ENCODE assay signal across 9 cellular contexts in the genomic region with DNA sequence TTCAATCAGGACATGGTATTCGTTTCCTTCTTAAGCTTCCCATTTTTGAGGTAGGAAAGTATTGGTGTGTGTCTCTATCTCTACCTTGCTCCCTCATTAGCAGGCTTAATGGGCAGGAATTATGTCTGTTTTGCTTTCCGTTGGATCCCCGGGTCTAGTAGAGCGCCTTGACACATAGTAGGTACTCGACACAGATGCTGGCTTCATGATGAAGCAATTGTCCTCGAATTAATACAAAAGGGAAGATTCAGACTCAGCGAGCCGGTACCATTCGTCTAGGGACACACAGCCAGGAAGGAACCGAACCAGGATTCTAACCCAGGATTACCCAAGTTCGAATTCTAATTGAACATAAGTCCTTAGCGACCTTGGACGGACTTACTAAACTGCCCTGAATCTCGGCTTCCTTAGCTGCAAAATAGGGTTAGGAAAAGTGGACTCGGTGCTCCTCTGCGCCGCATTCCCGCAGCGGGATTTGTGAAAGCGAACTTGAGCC. TPM values are rescaled to one million over a fixed set of nuclear protein-coding genes. Genes with fewer than 3 reads are reported as not detected.
A peak's percentile ranks its signal among the peaks of the same experiment; 100 is the strongest.
DNase-seq lines count a peak whose midpoint lies in the region; ATAC-seq, FAIRE-seq and TF ChIP-seq lines count a peak whose summit lies in the region.
"Had no signal": no experiment of that assay in that cellular context is flagged by ENCODE, and none has a peak within 500 bp of the region (broad histone marks: within the 10 kb centered on the region; RNA-seq: fewer than 3 reads in every experiment).

No MANE protein-coding gene starts in this region.

- H3K9me3 Mint-ChIP-seq in activated CD8-positive, alpha-beta memory T cell treated with anti-CD3 and anti-CD28 coated beads, Interleukin-2, amount 10 ng/mL, durations not matched to agents 7 days and 5 days (ENCODE audit: low read depth), result no peaks in the 10 kb centered on the region

- H4K20me1 ChIP-seq in fibroblast of lung (ENCODE audit: control insufficient read depth, extremely low read depth, insufficient read depth, low read length), result no peaks in the 10 kb centered on the region

- H3K9ac ChIP-seq in fibroblast of lung (ENCODE audit: insufficient read depth, low read length), result peak overlapping the region; percentile 90
- H3K9ac ChIP-seq in rectal smooth muscle tissue (ENCODE audit: low read length), result peak overlapping the region; percentile 52

- DNase-seq in activated CD8-positive, alpha-beta memory T cell treated with anti-CD3 and anti-CD28 coated beads, Interleukin-2, amount 10 ng/mL, durations not matched to agents 7 days and 5 days, result no peak
- DNase-seq in activated CD8-positive, alpha-beta memory T cell treated with anti-CD3 and anti-CD28 coated beads, Interleukin-2, amount 50 U/mL, for 4 hours, result no peak
- no peak for DNase-seq in SJCRH30
- peak in 1 of 2 donors; percentile 7 for DNase-seq in fibroblast of lung (ENCODE audit: low read depth in 2 of 2)
- no peak for DNase-seq in GF-D8 (lab: John Stamatoyannopoulos, UW)
- no peak for DNase-seq in HTR-8/SVneo (ENCODE audit: insufficient read length, low spot score)
- DNase-seq in activated effector memory CD4-positive, alpha-beta T cell treated with anti-CD3 and anti-CD28 coated beads, Interleukin-2, amount 50 U/mL, for 16 hours, result no peak

- H3K9me3 ChIP-seq in SJCRH30 (replicated peaks), result no peaks in the 10 kb centered on the region
- H3K9me3 ChIP-seq in fibroblast of lung (ENCODE audit: control insufficient read depth, insufficient read depth, low read depth, low read length), result no peaks in the 10 kb centered on the region

- H3K27me3 ChIP-seq in SJCRH30, result no peaks in the 10 kb centered on the region
- no peaks in the 10 kb centered on the region for H3K27me3 ChIP-seq in fibroblast of lung (ENCODE audit: control insufficient read depth, insufficient read depth, low read length)
- no peaks in the 10 kb centered on the region for H3K27me3 ChIP-seq in rectal smooth muscle tissue (ENCODE audit: control insufficient read depth, insufficient read depth, low read length)

- peak overlapping the region; percentile 99 for H3K4me2 ChIP-seq in fibroblast of lung (ENCODE audit: extremely low read depth, insufficient read depth, low read length)

- CTCF ChIA-PET in activated CD8-positive, alpha-beta memory T cell treated with anti-CD3 and anti-CD28 coated beads, Interleukin-2, amount 10 ng/mL, durations not matched to agents 7 days and 5 days (lab: Charles Lee), result interaction anchor here (0.9 to 16.9 kb wide), 16 partner anchors 8 to 534 kb away, joined by 3 to 382 read pairs (median 6); partner anchors contain the start of genes ALKBH2, FICD and SELPLG

- no peak for FAIRE-seq in HTR-8/SVneo (lab: Jason Lieb, UNC)
- FAIRE-seq: colon had no signal

- peaks cover 54% of the 10 kb centered on the region for H3K79me2 ChIP-seq in fibroblast of lung (ENCODE audit: control insufficient read depth, insufficient read depth, low read length)

- TF ChIP-seq CTCF in fibroblast of lung (conservative IDR thresholded peaks at IDR 0.05 in 1 of 2, IDR thresholded peaks at IDR 0.05 in 1 of 2; ENCODE audit: low read depth in 1 of 2, low read length in 2 of 2), result no peak

- no peak for ATAC-seq in activated CD8-positive, alpha-beta memory T cell treated with anti-CD3 and anti-CD28 coated beads, Interleukin-2, amount 10 ng/mL, durations not matched to agents 7 days and 5 days

- H3K27ac ChIP-seq in SJCRH30, result peak overlapping the region; percentile 96
- H3K27ac ChIP-seq in fibroblast of lung (ENCODE audit: insufficient read depth, low read length), result peak overlapping the region; percentile 97
- peak overlapping the region; percentile 92 for H3K27ac ChIP-seq in rectal smooth muscle tissue (ENCODE audit: low read depth, low read length)

- peak overlapping the region; percentile 97 for H3K4me3 Mint-ChIP-seq in activated CD8-positive, alpha-beta memory T cell treated with anti-CD3 and anti-CD28 coated beads, Interleukin-2, amount 10 ng/mL, durations not matched to agents 7 days and 5 days

- peak overlapping the region; percentile 99 for H3K27ac Mint-ChIP-seq in activated CD8-positive, alpha-beta memory T cell treated with anti-CD3 and anti-CD28 coated beads, Interleukin-2, amount 10 ng/mL, durations not matched to agents 7 days and 5 days

- peaks cover 60% of the 10 kb centered on the region for H3K4me1 Mint-ChIP-seq in activated CD8-positive, alpha-beta memory T cell treated with anti-CD3 and anti-CD28 coated beads, Interleukin-2, amount 10 ng/mL, durations not matched to agents 7 days and 5 days

- H3K27me3 Mint-ChIP-seq in activated CD8-positive, alpha-beta memory T cell treated with anti-CD3 and anti-CD28 coated beads, Interleukin-2, amount 10 ng/mL, durations not matched to agents 7 days and 5 days, result no peaks in the 10 kb centered on the region

- peaks cover 16% of the 10 kb centered on the region for H3K4me1 ChIP-seq in SJCRH30
- H3K4me1 ChIP-seq in fibroblast of lung (ENCODE audit: control insufficient read depth, extremely low read depth, insufficient read depth, low read length), result peaks cover 16% of the 10 kb centered on the region
- peaks cover 20% of the 10 kb centered on the region for H3K4me1 ChIP-seq in rectal smooth muscle tissue (ENCODE audit: control insufficient read depth, insufficient read depth, low read length)

- H3K4me3 ChIP-seq in SJCRH30, result peak overlapping the region; percentile 76
- peak overlapping the region; percentile 53 to 91 (median 83) for H3K4me3 ChIP-seq in fibroblast of lung (replicated peaks in 1 of 4; ENCODE audit: control extremely low read depth in 1 of 4, insufficient read depth in 1 of 4, low read depth in 3 of 4, low read length in 4 of 4)
- H3K4me3 ChIP-seq in rectal smooth muscle tissue (ENCODE audit: low read length), result peak overlapping the region; percentile 94

- peaks cover 5% of the 10 kb centered on the region; the same call in 1 of the 2 replicates for H3K36me3 ChIP-seq in SJCRH30
- H3K36me3 ChIP-seq in fibroblast of lung (ENCODE audit: control insufficient read depth, insufficient read depth, low read length), result peaks cover 17% of the 10 kb centered on the region
- peaks cover 12% of the 10 kb centered on the region for H3K36me3 ChIP-seq in rectal smooth muscle tissue (ENCODE audit: control insufficient read depth, insufficient read depth, low read length)

- H2AFZ ChIP-seq in fibroblast of lung (ENCODE audit: low read length), result peak overlapping the region; percentile 90

- peaks cover 45% of the 10 kb centered on the region for H3K36me3 Mint-ChIP-seq in activated CD8-positive, alpha-beta memory T cell treated with anti-CD3 and anti-CD28 coated beads, Interleukin-2, amount 10 ng/mL, durations not matched to agents 7 days and 5 days

RNA-seq across cellular contexts. Expression of gene ISCU, which starts 0.5 kb away (rescaled TPM):
- total RNA-seq in activated CD8-positive, alpha-beta memory T cell treated with anti-CD3 and anti-CD28 coated beads, Interleukin-2, amount 10 ng/mL, durations not matched to agents 7 days and 5 days, result 10 to 100 TPM; 64.2 to 86.9 TPM
- total RNA-seq in SJCRH30 (2014; rRNA removed; shearing (Covaris generic)), result 65.0 and 70.1 TPM in 2 replicates
- 226 and 313 TPM in 2 replicates for total RNA-seq in fibroblast of lung
- polyA plus RNA-seq in fibroblast of lung, result 127 and 137 TPM in 2 replicates
- polyA plus RNA-seq in fibroblast of lung (2012), result 99.0 and 118 TPM in 2 replicates
- polyA minus RNA-seq in fibroblast of lung (ENCODE audit: low replicate concordance), result 18.3 and 19.0 TPM in 2 replicates

RNA-seq across cellular contexts. Expression of gene SART3, which starts 0.9 kb away (rescaled TPM):
- 10 to 100 TPM; 81.2 to 99.7 TPM for total RNA-seq in activated CD8-positive, alpha-beta memory T cell treated with anti-CD3 and anti-CD28 coated beads, Interleukin-2, amount 10 ng/mL, durations not matched to agents 7 days and 5 days
- total RNA-seq in SJCRH30 (2014; rRNA removed; shearing (Covaris generic)), result 101 and 104 TPM in 2 replicates
- 62.1 and 157 TPM in 2 replicates for total RNA-seq in fibroblast of lung
- 15.5 and 23.4 TPM in 2 replicates for polyA plus RNA-seq in fibroblast of lung
- 26.5 and 32.5 TPM in 2 replicates for polyA plus RNA-seq in fibroblast of lung (2012)
- polyA minus RNA-seq in fibroblast of lung (ENCODE audit: low replicate concordance), result 11.4 and 30.3 TPM in 2 replicates

RNA-seq across cellular contexts. Expression of gene TMEM119, which starts 36.0 kb away (rescaled TPM):
- under 1 TPM; 0.16 to 0.20 TPM for total RNA-seq in activated CD8-positive, alpha-beta memory T cell treated with anti-CD3 and anti-CD28 coated beads, Interleukin-2, amount 10 ng/mL, durations not matched to agents 7 days and 5 days
- 19.1 TPM in 2 replicates for total RNA-seq in SJCRH30 (2014; rRNA removed; shearing (Covaris generic))
- 132 and 358 TPM in 2 replicates for total RNA-seq in fibroblast of lung
- 126 and 154 TPM in 2 replicates for polyA plus RNA-seq in fibroblast of lung
- 199 and 246 TPM in 2 replicates for polyA plus RNA-seq in fibroblast of lung (2012)
- polyA minus RNA-seq in fibroblast of lung (ENCODE audit: low replicate concordance), result 306 and 401 TPM in 2 replicates

RNA-seq across cellular contexts. Expression of gene FICD, which starts 46.8 kb away (rescaled TPM):
- total RNA-seq in activated CD8-positive, alpha-beta memory T cell treated with anti-CD3 and anti-CD28 coated beads, Interleukin-2, amount 10 ng/mL, durations not matched to agents 7 days and 5 days, result 1 to 10 TPM; 5.8 to 6.1 TPM
- total RNA-seq in SJCRH30 (2014; rRNA removed; shearing (Covaris generic)), result 2.4 and 2.9 TPM in 2 replicates
- total RNA-seq in fibroblast of lung, result 8.2 and 8.6 TPM in 2 replicates
- polyA plus RNA-seq in fibroblast of lung, result 1.9 and 2.1 TPM in 2 replicates
- 5.9 and 7.1 TPM in 2 replicates for polyA plus RNA-seq in fibroblast of lung (2012)
- 4.6 and 9.7 TPM in 2 replicates for polyA minus RNA-seq in fibroblast of lung (ENCODE audit: low replicate concordance)
